In genomic region chr14:89302396-89302950, GRCh38 we compare ENCODE assay signal across 10 cellular contexts.
DNase-seq lines count a peak whose midpoint lies in the region; TF ChIP-seq lines count a peak whose summit lies in the region.
"Had no signal": no experiment of that assay in that cellular context is flagged by ENCODE, and none has a peak within 500 bp of the region (broad histone marks: within the 10 kb centered on the region; RNA-seq: fewer than 3 reads in every experiment).

No MANE protein-coding gene starts in this region.

- H3K56ac ChIP-seq in H9 (ENCODE audit: insufficient read length, low read depth, low read length) = no peak overlapping the region

- H3K4me1 Mint-ChIP-seq in H9 = peaks cover 60 to 66% of the 10 kb centered on the region in 2 experiments

- H2AK5ac ChIP-seq in H9 (ENCODE audit: insufficient read length, low read length) = peak overlapping the region; percentile 39

- H3K79me2 ChIP-seq in H9 (ENCODE audit: insufficient read depth, low read length) (peaks cover 15% of the 10 kb centered on the region; the same call in 1 of the 2 replicates), hepatocyte (peaks cover 24% of the 10 kb centered on the region)

- H4K8ac ChIP-seq in H9 (replicated peaks; ENCODE audit: insufficient read length, low read depth, low read length) = no peak overlapping the region

- H2BK12ac ChIP-seq in H9 (ENCODE audit: insufficient read length, low read depth, low read length) = peak overlapping the region; percentile 10

- H3K4me2 ChIP-seq in H9 (ENCODE audit: insufficient read depth, insufficient read length, low read length) (no peak overlapping the region), hepatocyte (no peak overlapping the region)

- H3K4ac ChIP-seq in H9 (ENCODE audit: low read depth, low read length) = no peak overlapping the region

- H3T11ph ChIP-seq in H9 (ENCODE audit: low read length) = no peak overlapping the region

- peaks cover 3% of the 10 kb centered on the region for H3K79me1 ChIP-seq in H9 (ENCODE audit: insufficient read depth, low read depth, low read length, poor library complexity, severe bottlenecking)

- no peaks in the 10 kb centered on the region for H3K9me3 ChIP-seq in H9 (ENCODE audit: control insufficient read depth, low read depth, low read length)
- H3K9me3 ChIP-seq in Peyer's patch = no peaks in the 10 kb centered on the region
- H3K9me3 ChIP-seq in hepatocyte (ENCODE audit: low read depth) = no peaks in the 10 kb centered on the region
- no peaks in the 10 kb centered on the region for H3K9me3 ChIP-seq in skeletal muscle tissue (ENCODE audit: control insufficient read depth in 3 of 3, low read length in 3 of 3)

- no peak overlapping the region for H2BK120ac ChIP-seq in H9 (ENCODE audit: low read depth, low read length, poor library complexity, severe bottlenecking)

- H3K27me3 Mint-ChIP-seq in H9 (ENCODE audit: low read depth) = no peaks in the 10 kb centered on the region

- H3K27me3 ChIP-seq in H9 (ENCODE audit: insufficient read depth, low read length) (no peaks in the 10 kb centered on the region), Peyer's patch (no peaks in the 10 kb centered on the region), hepatocyte (no peaks in the 10 kb centered on the region), skeletal muscle tissue (ENCODE audit: control insufficient read depth in 3 of 3, insufficient read depth in 3 of 3, low read length in 3 of 3) (no peaks in the 10 kb centered on the region)

- H3K9ac ChIP-seq in H9 (ENCODE audit: extremely low read depth, insufficient read length, low read length) = no peak overlapping the region
- no peak overlapping the region for H3K9ac ChIP-seq in skeletal muscle tissue (ENCODE audit: low read depth in 1 of 3, low read length in 3 of 3)

- H3K14ac ChIP-seq in H9 (ENCODE audit: insufficient read depth, low read length) = no peak overlapping the region

- peak overlapping the region; percentile 36 to 61 (median 39) for H3K27ac Mint-ChIP-seq in H9

- no peaks in the 10 kb centered on the region for H4K20me1 ChIP-seq in H9 (ENCODE audit: control insufficient read depth, insufficient read depth, insufficient read length)
- no peaks in the 10 kb centered on the region for H4K20me1 ChIP-seq in hepatocyte (ENCODE audit: insufficient read depth, poor library complexity, severe bottlenecking)

- H3K27ac ChIP-seq in H9 (ENCODE audit: insufficient read length, low read depth, low read length) = no peak overlapping the region
- peak overlapping the region; percentile 50 to 86 (median 84) for H3K27ac ChIP-seq in Peyer's patch
- H3K27ac ChIP-seq in hepatocyte = peak overlapping the region; percentile 97
- peak overlapping the region; percentile 99 for H3K27ac ChIP-seq in skeletal muscle tissue (ENCODE audit: low read depth, low read length)

- TF ChIP-seq POLR2A in Peyer's patch (IDR thresholded peaks at IDR 0.05) = no peak

- whole genome bisulfite sequencing in H9 (ENCODE audit: extremely low coverage, insufficient read length, low lambda C conversion rate) = no CpG with 5 or more reads among the region's 7 CpGs
- over 99% methylated on average over 7 of the region's 7 CpGs for WGBS in hepatocyte (ENCODE audit: low lambda C conversion rate, missing lambda C conversion rate)

- no peak overlapping the region for H4K5ac ChIP-seq in H9 (ENCODE audit: insufficient read length, low read depth, low read length)

- DNase-seq in H9 (no peak), Peyer's patch (peak in 1 of 3 donors; percentile 39), hepatocyte (ENCODE audit: low spot score) (no peak), iPS-NIHi7 (ENCODE audit: extremely low spot score) (no peak), NCI-H1092 (lab: John Stamatoyannopoulos, UW) (no peak), NCI-H2107 treated with DMSO at 0.1 percent for 48 hours (lab: John Stamatoyannopoulos, UW; ENCODE audit: unreplicated experiment) (no peak)
- DNase-seq: DMS153, NCI-H2107 had no signal

- H2BK20ac ChIP-seq in H9 (ENCODE audit: low read depth, low read length, poor library complexity, severe bottlenecking) = no peak overlapping the region

- H3K9me2 ChIP-seq in hepatocyte (replicated peaks; ENCODE audit: insufficient read depth) = no peaks in the 10 kb centered on the region

- H3K18ac ChIP-seq in H9 (ENCODE audit: insufficient read length, low read depth, low read length) = no peak overlapping the region

- H3K4me3 ChIP-seq in Peyer's patch (no peak overlapping the region), hepatocyte (no peak overlapping the region), skeletal muscle tissue (ENCODE audit: low read length in 3 of 3) (no peak overlapping the region)
- H3K4me3 ChIP-seq: K562 had no signal

- no peak for TF ChIP-seq CTCF in H9 (conservative IDR thresholded peaks at IDR 0.05)
- TF ChIP-seq CTCF in Peyer's patch (IDR thresholded peaks at IDR 0.05) = no peak
- no peak for TF ChIP-seq CTCF in hepatocyte (IDR thresholded peaks at IDR 0.05; ENCODE audit: poor library complexity)

- no peaks in the 10 kb centered on the region for H3K9me3 Mint-ChIP-seq in H9

- peaks cover 24 to 56% (median 35%) of the 10 kb centered on the region in 3 experiments; a peak in 6 of 7 replicates for H3K36me3 Mint-ChIP-seq in H9 (ENCODE audit: insufficient read depth in 1 of 3, low read depth in 3 of 3)

- H3K23ac ChIP-seq in H9 (ENCODE audit: insufficient read length, low read depth, low read length) = no peak overlapping the region

- H3K36me3 ChIP-seq in Peyer's patch = no peaks in the 10 kb centered on the region
- H3K36me3 ChIP-seq in hepatocyte (replicated peaks; ENCODE audit: insufficient read depth, low read depth) = no peaks in the 10 kb centered on the region
- no peaks in the 10 kb centered on the region for H3K36me3 ChIP-seq in skeletal muscle tissue (ENCODE audit: control insufficient read depth in 3 of 3, insufficient read depth in 3 of 3, low read length in 3 of 3)

- no peak overlapping the region for H4K91ac ChIP-seq in H9 (ENCODE audit: insufficient read length, low read depth, low read length)

- H3K4me3 Mint-ChIP-seq in H9 = no peak overlapping the region; a peak in 1 of 5 replicates

- H2BK5ac ChIP-seq in H9 (ENCODE audit: insufficient read length, low read length) = no peak overlapping the region

- no peaks in the 10 kb centered on the region for H3K23me2 ChIP-seq in H9 (ENCODE audit: insufficient read length, low read depth, low read length, poor library complexity, severe bottlenecking)

- H2AFZ ChIP-seq in H9 (ENCODE audit: low read length) (no peak overlapping the region), hepatocyte (no peak overlapping the region)

- no peak overlapping the region for H2BK15ac ChIP-seq in H9 (ENCODE audit: low read depth, low read length)

- peaks cover 22% of the 10 kb centered on the region for H3K4me1 ChIP-seq in H9 (ENCODE audit: insufficient read depth, low read length)
- peaks cover 0 to 26% (median 17%) of the 10 kb centered on the region in 4 donors for H3K4me1 ChIP-seq in Peyer's patch
- H3K4me1 ChIP-seq in hepatocyte (ENCODE audit: insufficient read depth) = peaks cover 32% of the 10 kb centered on the region
- H3K4me1 ChIP-seq in skeletal muscle tissue (ENCODE audit: control insufficient read depth in 3 of 3, insufficient read depth in 3 of 3, low read length in 3 of 3) = peaks cover 29 to 43% (median 37%) of the 10 kb centered on the region in 3 donors
